Comparison of ENCODE assay signal across 12 cellular contexts in genomic region chr15:60297047-60297446, GRCh38.
"Had no signal": no experiment of that assay in that cellular context is flagged by ENCODE, and none has a peak within 500 bp of the region (broad histone marks: within the 10 kb centered on the region; RNA-seq: fewer than 3 reads in every experiment).

No MANE protein-coding gene starts in this region.

- H3K4me1 Mint-ChIP-seq: activated naive CD8-positive, alpha-beta T cell treated with anti-CD3 and anti-CD28 coated beads, Interleukin-2, amount 10 ng/mL, durations not matched to agents 7 days and 5 days had no signal

- H3K4me3 ChIP-seq: ascending aorta, cardiac muscle cell, hepatocyte, ovary, stomach, thoracic aorta had no signal

- H3K4me3 Mint-ChIP-seq: activated naive CD8-positive, alpha-beta T cell treated with anti-CD3 and anti-CD28 coated beads, Interleukin-2, amount 10 ng/mL, durations not matched to agents 7 days and 5 days had no signal

- DNase-seq: activated CD4-positive, CD25-positive, alpha-beta regulatory T cell treated with anti-CD3 and anti-CD28 coated beads, Interleukin-2, amount 50 U/mL, for 72 hours; activated naive CD8-positive, alpha-beta T cell treated with anti-CD3 and anti-CD28 coated beads, Interleukin-2, amount 10 ng/mL, durations not matched to agents 7 days and 5 days; activated T-cell treated with anti-CD3 and anti-CD28 coated beads, Interleukin-2, amount 50 U/mL, for 1 hour; left ventricle myocardium superior; mesendoderm; ovary; stimulated activated CD4-positive, alpha-beta T cell treated with anti-CD3 and anti-CD28 coated beads, Interleukin-4, amount 100 ng/mL, for 24 hours; stomach had no signal

- H3K27ac Mint-ChIP-seq: activated naive CD8-positive, alpha-beta T cell treated with anti-CD3 and anti-CD28 coated beads, Interleukin-2, amount 10 ng/mL, durations not matched to agents 7 days and 5 days had no signal

- H3K36me3 Mint-ChIP-seq: activated naive CD8-positive, alpha-beta T cell treated with anti-CD3 and anti-CD28 coated beads, Interleukin-2, amount 10 ng/mL, durations not matched to agents 7 days and 5 days had no signal

- H3K4me1 ChIP-seq: ascending aorta had no signal

- ATAC-seq: left ventricle myocardium superior had no signal

- H3K36me3 ChIP-seq: ascending aorta, cardiac muscle cell, ovary, stomach, thoracic aorta had no signal

- H3K9me3 ChIP-seq: ascending aorta, ovary, thoracic aorta had no signal

- H3K27me3 ChIP-seq: ascending aorta, cardiac muscle cell, hepatocyte, ovary, stomach had no signal

- H3K27ac ChIP-seq: ascending aorta, cardiac muscle cell, hepatocyte, ovary, stomach, thoracic aorta had no signal
